9 cellular contexts compared by ENCODE assay signal in the genomic region with DNA sequence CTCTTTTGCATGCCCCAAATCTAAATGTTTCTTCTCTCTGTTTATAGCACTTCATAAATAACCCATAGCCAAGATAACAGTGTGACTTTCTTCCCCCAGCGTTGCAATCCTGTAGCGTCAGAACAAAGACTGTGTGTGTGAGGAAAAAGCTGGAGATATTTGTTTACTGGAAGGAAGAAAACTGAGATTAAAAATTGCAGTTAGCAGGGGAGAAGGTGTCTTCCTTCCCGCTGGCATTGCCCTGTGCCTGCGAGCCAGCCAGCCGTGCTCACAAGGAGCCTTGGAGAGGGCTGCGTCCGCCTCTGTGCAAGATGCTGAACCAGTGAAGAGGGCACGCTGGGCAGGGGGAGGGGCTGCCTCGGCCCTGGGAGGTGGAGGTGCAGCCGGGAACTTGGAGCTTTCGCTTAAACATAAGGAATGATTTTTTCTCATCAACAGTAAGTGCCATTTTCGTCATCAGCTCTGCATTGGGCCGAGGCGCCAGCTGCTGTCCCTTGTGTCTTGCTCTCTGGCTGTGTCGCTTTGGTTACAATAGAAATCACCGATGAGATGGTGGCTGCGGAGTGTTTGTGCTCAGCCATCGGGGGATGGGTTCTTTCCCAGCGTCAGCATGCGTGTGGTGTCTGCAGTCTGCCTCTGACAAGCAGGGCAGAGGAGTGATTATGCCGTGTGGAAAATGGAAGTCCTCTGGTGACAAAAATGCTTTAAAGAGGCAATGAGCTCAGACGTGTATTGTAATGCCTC.
A peak's percentile ranks its signal among the peaks of the same experiment; 100 is the strongest.
DNase-seq lines count a peak whose midpoint lies in the region; ATAC-seq, FAIRE-seq and TF ChIP-seq lines count a peak whose summit lies in the region.
"Had no signal": no experiment of that assay in that cellular context is flagged by ENCODE, and none has a peak within 500 bp of the region (broad histone marks: within the 10 kb centered on the region; RNA-seq: fewer than 3 reads in every experiment).

No MANE protein-coding gene starts in this region.

- FAIRE-seq in pancreas (lab: Jason Lieb, UNC) = no peak

- H3K27me3 Mint-ChIP-seq in T-helper 1 cell treated with Interleukin-12 subunit alpha and Interleukin-12 subunit beta and Interleukin-4 antibody, amounts not matched to agents 30 μg/mL and 1 μg/mL, for 36 hours (ENCODE audit: low read depth) = no peaks in the 10 kb centered on the region
- no peaks in the 10 kb centered on the region for H3K27me3 Mint-ChIP-seq in activated T-cell treated with anti-CD3 and anti-CD28 coated beads, Interleukin-2, amount 50 U/mL, for 72 hours (ENCODE audit: low read depth)

- no peaks in the 10 kb centered on the region for H3K9me3 ChIP-seq in HUES48 (ENCODE audit: control insufficient read depth, insufficient read depth, low read length)
- H3K9me3 ChIP-seq in heart right ventricle = no peaks in the 10 kb centered on the region
- no peaks in the 10 kb centered on the region for H3K9me3 ChIP-seq in pancreas
- H3K9me3 ChIP-seq: BLaER1 treated with 17β-estradiol and CSF1 and Interleukin-3, amounts not matched to agents 10 nM and 100 nM had no signal

- 24% methylated on average over 22 of the region's 22 CpGs for WGBS in heart right ventricle, 2 donors
- whole genome bisulfite sequencing in pancreas, 2 donors = 11% methylated on average over 22 of the region's 22 CpGs

- ATAC-seq in activated T-cell treated with anti-CD3 and anti-CD28 coated beads, Interleukin-2, amount 50 U/mL, for 72 hours (replicated peaks in 1 of 2) = peak; percentile 60 to 64
- ATAC-seq in heart right ventricle (peak; percentile 70 to 89 (median 85)), pancreas (peak; percentile 33 to 60 (median 55)), GM18858 (IDR thresholded peaks at IDR 0.05; ENCODE audit: unreplicated experiment) (no peak)

- peaks cover 34% of the 10 kb centered on the region for H3K4me1 Mint-ChIP-seq in T-helper 1 cell treated with Interleukin-12 subunit alpha and Interleukin-12 subunit beta and Interleukin-4 antibody, amounts not matched to agents 30 μg/mL and 1 μg/mL, for 36 hours (ENCODE audit: low read depth)
- peaks cover 33% of the 10 kb centered on the region for H3K4me1 Mint-ChIP-seq in activated T-cell treated with anti-CD3 and anti-CD28 coated beads, Interleukin-2, amount 50 U/mL, for 72 hours (ENCODE audit: low read depth)

- TF ChIP-seq CTCF in heart right ventricle (IDR thresholded peaks at IDR 0.05) = no peak
- TF ChIP-seq CTCF in pancreas (IDR thresholded peaks at IDR 0.05) = no peak

- peaks cover 28% of the 10 kb centered on the region for H3K36me3 Mint-ChIP-seq in T-helper 1 cell treated with Interleukin-12 subunit alpha and Interleukin-12 subunit beta and Interleukin-4 antibody, amounts not matched to agents 30 μg/mL and 1 μg/mL, for 36 hours (ENCODE audit: low read depth)
- H3K36me3 Mint-ChIP-seq in activated T-cell treated with anti-CD3 and anti-CD28 coated beads, Interleukin-2, amount 50 U/mL, for 72 hours (ENCODE audit: insufficient read depth in 2 of 2) = no peaks in the 10 kb centered on the region

- DNase-seq in T-helper 1 cell (no peak), heart right ventricle (peak; percentile 61 to 64), pancreas (peak; percentile 53 to 79 (median 63))
- DNase-seq in activated T-cell treated with anti-CD3 and anti-CD28 coated beads, Interleukin-2, amount 50 U/mL, for 72 hours = peak in 1 of 2 donors; percentile 7
- DNase-seq in effector CD8-positive, alpha-beta T cell (lab: John Stamatoyannopoulos, UW) = no peak

- H3K4me3 Mint-ChIP-seq in T-helper 1 cell treated with Interleukin-12 subunit alpha and Interleukin-12 subunit beta and Interleukin-4 antibody, amounts not matched to agents 30 μg/mL and 1 μg/mL, for 36 hours = peak overlapping the region; percentile 61
- peak overlapping the region; percentile 59 to 83 for H3K4me3 Mint-ChIP-seq in activated T-cell treated with anti-CD3 and anti-CD28 coated beads, Interleukin-2, amount 50 U/mL, for 72 hours

- H3K4me1 ChIP-seq in HUES48 (ENCODE audit: control insufficient read depth, insufficient read depth, low read length) = peaks cover 50% of the 10 kb centered on the region
- H3K4me1 ChIP-seq in heart right ventricle = peaks cover 4 to 72% (median 53%) of the 10 kb centered on the region in 9 donors
- H3K4me1 ChIP-seq in pancreas = peaks cover 38 to 72% (median 60%) of the 10 kb centered on the region in 3 donors

- H3K9ac ChIP-seq in HUES48 (ENCODE audit: low read depth, low read length) = no peak overlapping the region
- H3K9ac ChIP-seq: BLaER1 treated with 17β-estradiol and CSF1 and Interleukin-3, amounts not matched to agents 10 nM and 100 nM had no signal

- H3K4me3 ChIP-seq in HUES48 (ENCODE audit: low read depth, low read length) (peak overlapping the region; percentile 62), heart right ventricle (peak overlapping the region; percentile 22 to 56 (median 48)), pancreas (peak overlapping the region in 3 of 4 donors; percentile 8 to 25 (median 9))
- H3K4me3 ChIP-seq: BLaER1 treated with 17β-estradiol and CSF1 and Interleukin-3, amounts not matched to agents 10 nM and 100 nM had no signal

- H3K36me3 ChIP-seq in HUES48 (ENCODE audit: control insufficient read depth, insufficient read depth, low read length) (peaks cover under 1% of the 10 kb centered on the region; the same call in 1 of the 2 replicates), heart right ventricle (peaks cover 0 to 16% (median 0%) of the 10 kb centered on the region in 9 donors), pancreas (no peaks in the 10 kb centered on the region)

- H3K27me3 ChIP-seq in HUES48 (ENCODE audit: control insufficient read depth, insufficient read depth, low read length) (no peaks in the 10 kb centered on the region), heart right ventricle (no peaks in the 10 kb centered on the region), pancreas (no peaks in the 10 kb centered on the region)
- H3K27me3 ChIP-seq: BLaER1 treated with 17β-estradiol and CSF1 and Interleukin-3, amounts not matched to agents 10 nM and 100 nM had no signal

- intact Hi-C loops in heart right ventricle (cut with DNase I) = no loop called here
- intact Hi-C loops in pancreas (cut with DNase I) = no loop called here

- no peak overlapping the region for H3K27ac Mint-ChIP-seq in T-helper 1 cell treated with Interleukin-12 subunit alpha and Interleukin-12 subunit beta and Interleukin-4 antibody, amounts not matched to agents 30 μg/mL and 1 μg/mL, for 36 hours
- H3K27ac Mint-ChIP-seq in activated T-cell treated with anti-CD3 and anti-CD28 coated beads, Interleukin-2, amount 50 U/mL, for 72 hours = no peak overlapping the region

- H3K27ac ChIP-seq in HUES48 (ENCODE audit: low read depth, low read length) = peak overlapping the region; percentile 48
- peak overlapping the region; percentile 65 to 88 (median 80) for H3K27ac ChIP-seq in heart right ventricle
- peak overlapping the region; percentile 38 to 73 (median 61) for H3K27ac ChIP-seq in pancreas
- H3K27ac ChIP-seq: BLaER1 treated with 17β-estradiol and CSF1 and Interleukin-3, amounts not matched to agents 10 nM and 100 nM had no signal

- H3K9me3 Mint-ChIP-seq in T-helper 1 cell treated with Interleukin-12 subunit alpha and Interleukin-12 subunit beta and Interleukin-4 antibody, amounts not matched to agents 30 μg/mL and 1 μg/mL, for 36 hours = no peaks in the 10 kb centered on the region
- no peaks in the 10 kb centered on the region for H3K9me3 Mint-ChIP-seq in activated T-cell treated with anti-CD3 and anti-CD28 coated beads, Interleukin-2, amount 50 U/mL, for 72 hours

Comparison
In these comparisons a context has a peak if more than half of its experiments do, and no peak if none do; other contexts are left out.
1. DNase-seq: peak in heart right ventricle (2 of 2) and pancreas (6 of 6); none in T-helper 1 cell (0 of 5) and effector CD8-positive, alpha-beta T cell (single experiment).
2. H3K4me3 ChIP-seq: peak in every context shown above with its lines; median percentile 62 in HUES48; 48 in heart right ventricle; 9 in pancreas.
3. Peak in every context shown above with its lines, with median percentiles within 50 percentile points of each other: H3K27ac ChIP-seq.